Comparison of ENCODE assay signal across 10 cellular contexts in the genomic region with DNA sequence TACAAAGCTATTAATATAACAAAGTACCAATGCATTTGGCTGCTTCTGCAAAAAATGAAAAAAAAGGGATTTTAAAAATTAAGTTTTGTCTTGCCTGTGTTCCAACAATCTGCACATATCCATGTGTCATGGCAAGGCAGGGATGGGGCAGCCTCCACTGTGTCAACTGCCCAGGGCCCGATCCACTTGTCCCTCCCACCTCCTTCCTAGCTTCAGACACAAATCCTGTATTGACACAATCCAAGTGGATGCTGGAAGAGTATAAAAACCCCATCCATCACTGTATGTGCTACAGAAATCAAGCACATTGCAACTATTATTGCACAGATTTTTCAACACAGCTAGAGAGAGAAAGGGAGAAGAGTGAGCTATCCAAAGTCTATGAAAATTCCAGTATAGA.
DNase-seq lines count a peak whose midpoint lies in the region; TF ChIP-seq lines count a peak whose summit lies in the region.
"Had no signal": no experiment of that assay in that cellular context is flagged by ENCODE, and none has a peak within 500 bp of the region (broad histone marks: within the 10 kb centered on the region; RNA-seq: fewer than 3 reads in every experiment).

No MANE protein-coding gene starts in this region.

- TF ChIP-seq EP300 in esophagus muscularis mucosa (IDR thresholded peaks at IDR 0.05) = no peak

- peak overlapping the region in 1 of 4 donors; percentile 19 for H3K27ac ChIP-seq in esophagus muscularis mucosa (replicated peaks in 1 of 4)
- peak overlapping the region in 2 of 3 donors; percentile 12 to 39 for H3K27ac ChIP-seq in thyroid gland

- WGBS in esophagus muscularis mucosa = 55% methylated on average over 1 of the region's 1 CpG
- 82 to 83% methylated on average over 1 of the region's 1 CpG for WGBS in thyroid gland, 2 donors

- TF ChIP-seq POLR2A in esophagus muscularis mucosa (IDR thresholded peaks at IDR 0.05; ENCODE audit: low read depth) (no peak), thyroid gland (IDR thresholded peaks at IDR 0.05) (no peak)

- H3K9me3 ChIP-seq in esophagus muscularis mucosa (no peaks in the 10 kb centered on the region), thyroid gland (no peaks in the 10 kb centered on the region)

- H3K9me3 Mint-ChIP-seq in activated T-cell treated with anti-CD3 and anti-CD28 coated beads, Interleukin-2, amount 50 U/mL, for 24 hours = no peaks in the 10 kb centered on the region

- peak overlapping the region in 3 of 4 donors; percentile 14 to 39 (median 28) for H3K4me3 ChIP-seq in esophagus muscularis mucosa
- no peak overlapping the region for H3K4me3 ChIP-seq in thyroid gland (replicated peaks in 1 of 3)

- TF ChIP-seq CTCF in esophagus muscularis mucosa (IDR thresholded peaks at IDR 0.05) = no peak
- no peak for TF ChIP-seq CTCF in thyroid gland (IDR thresholded peaks at IDR 0.05)

- no peak for DNase-seq in activated T-cell treated with anti-CD3 and anti-CD28 coated beads, Interleukin-2, amount 50 U/mL, for 24 hours
- no peak for DNase-seq in activated T-cell treated with anti-CD3 and anti-CD28 coated beads, Interleukin-2, amount 50 U/mL, for 1 hour
- DNase-seq in SKM-1 treated with dmso at 0.1 percent for 144 hours (lab: John Stamatoyannopoulos, UW; ENCODE audit: unreplicated experiment) (peak; percentile 22), esophagus muscularis mucosa (ENCODE audit: extremely low spot score) (no peak), thyroid gland (no peak), germinal center (ENCODE audit: low spot score) (no peak), NCI-H524 (lab: John Stamatoyannopoulos, UW) (no peak), pons (ENCODE audit: low spot score) (no peak)
- DNase-seq: foreskin fibroblast, SHP77 treated with DMSO at 0.1 percent for 48 hours had no signal

- H3K36me3 ChIP-seq in esophagus muscularis mucosa (no peaks in the 10 kb centered on the region), thyroid gland (no peaks in the 10 kb centered on the region)

- H3K4me1 Mint-ChIP-seq in activated T-cell treated with anti-CD3 and anti-CD28 coated beads, Interleukin-2, amount 50 U/mL, for 24 hours (ENCODE audit: low read depth) = peaks cover 82% of the 10 kb centered on the region

- H3K27me3 Mint-ChIP-seq in activated T-cell treated with anti-CD3 and anti-CD28 coated beads, Interleukin-2, amount 50 U/mL, for 24 hours = no peaks in the 10 kb centered on the region

- peak overlapping the region; percentile 100 for H3K27ac Mint-ChIP-seq in activated T-cell treated with anti-CD3 and anti-CD28 coated beads, Interleukin-2, amount 50 U/mL, for 24 hours

- H3K4me3 Mint-ChIP-seq in activated T-cell treated with anti-CD3 and anti-CD28 coated beads, Interleukin-2, amount 50 U/mL, for 24 hours = peak overlapping the region; percentile 96

- intact Hi-C loops in esophagus muscularis mucosa (cut with DNase I) = no loop called here
- intact Hi-C loops in thyroid gland (cut with DNase I) = no loop called here

- peaks cover 59% of the 10 kb centered on the region for H3K36me3 Mint-ChIP-seq in activated T-cell treated with anti-CD3 and anti-CD28 coated beads, Interleukin-2, amount 50 U/mL, for 24 hours (ENCODE audit: low read depth)

- H3K4me1 ChIP-seq in esophagus muscularis mucosa (peaks cover 0 to 13% (median 4%) of the 10 kb centered on the region in 4 donors), thyroid gland (peaks cover 18 to 31% of the 10 kb centered on the region in 2 donors)

- H3K27me3 ChIP-seq in esophagus muscularis mucosa (no peaks in the 10 kb centered on the region), thyroid gland (no peaks in the 10 kb centered on the region)

Comparison
In these comparisons a context has a peak if more than half of its experiments do, and no peak if none do; other contexts are left out.
1. H3K4me3 ChIP-seq: peak in esophagus muscularis mucosa (3 of 4); none in thyroid gland (0 of 3).